ENCODE assay signal across 17 cellular contexts in genomic region chr18:12036201-12036751, GRCh38. TPM values are rescaled to one million over a fixed set of nuclear protein-coding genes. Genes with fewer than 3 reads are reported as not detected.
A peak's percentile ranks its signal among the peaks of the same experiment; 100 is the strongest.
DNase-seq lines count a peak whose midpoint lies in the region; ATAC-seq and TF ChIP-seq lines count a peak whose summit lies in the region.
"Had no signal": no experiment of that assay in that cellular context is flagged by ENCODE, and none has a peak within 500 bp of the region (broad histone marks: within the 10 kb centered on the region; RNA-seq: fewer than 3 reads in every experiment).

No MANE protein-coding gene starts in this region.

- no peaks in the 10 kb centered on the region for H3K27me3 ChIP-seq in mammary epithelial cell (ENCODE audit: insufficient read depth, low read length)
- no peaks in the 10 kb centered on the region for H3K27me3 ChIP-seq in HAP-1 (ENCODE audit: low read depth)
- no peaks in the 10 kb centered on the region for H3K27me3 ChIP-seq in upper lobe of left lung
- H3K27me3 ChIP-seq: SJCRH30 had no signal

- H3K27ac ChIP-seq in HEK293 (ENCODE audit: extremely low read depth, low read depth, low read length) (no peak overlapping the region), mammary epithelial cell (ENCODE audit: insufficient read depth, low read depth, low read length) (no peak overlapping the region), upper lobe of left lung (no peak overlapping the region)
- H3K27ac ChIP-seq: A549, SJCRH30 had no signal

- 71% methylated on average over 8 of the region's 9 CpGs for WGBS in mammary epithelial cell (ENCODE audit: low coverage, missing lambda C conversion rate)
- WGBS in upper lobe of left lung, 2 donors, result 45 to 98% methylated on average over 4 to 5 of the region's 9 CpGs

- no peak overlapping the region for H3K4me3 Mint-ChIP-seq in osteocyte (ENCODE audit: unreplicated experiment)

- DNase-seq in mammary epithelial cell, result peak; percentile 74
- peak; percentile 73 for DNase-seq in osteocyte (ENCODE audit: extremely low spot score, unreplicated experiment)
- DNase-seq in NCI-H1930 (lab: John Stamatoyannopoulos, UW), result no peak
- no peak for DNase-seq in HAP-1 (ENCODE audit: low spot score in 2 of 2)
- DNase-seq in upper lobe of left lung, result no peak
- no peak for DNase-seq in hepatic stellate cell (ENCODE audit: low spot score)
- DNase-seq: GF-D8, H9, NCI-H1417 treated with DMSO at 0.1 percent for 48 hours, NCI-H2081, NCI-H748 treated with DMSO at 0.1 percent for 48 hours, SJCRH30 had no signal

- no peak for TF ChIP-seq CTCF in HEK293 (tag by site-specific recombination; IDR thresholded peaks at IDR 0.05)
- TF ChIP-seq CTCF in mammary epithelial cell (conservative IDR thresholded peaks at IDR 0.05 in 1 of 2, IDR thresholded peaks at IDR 0.05 in 1 of 2; ENCODE audit: extremely low read depth in 1 of 2, insufficient read depth in 1 of 2, low read depth in 1 of 2, low read length in 2 of 2), result no peak
- no peak for TF ChIP-seq CTCF in osteocyte (IDR thresholded peaks at IDR 0.05)
- no peak for TF ChIP-seq CTCF in upper lobe of left lung (IDR thresholded peaks at IDR 0.05)

- no peaks in the 10 kb centered on the region for H3K9me3 Mint-ChIP-seq in osteocyte (ENCODE audit: unreplicated experiment)
- H3K9me3 Mint-ChIP-seq: H9 had no signal

- no peak overlapping the region for H3K4me2 ChIP-seq in mammary epithelial cell (ENCODE audit: insufficient read depth, low read depth, low read length)
- H3K4me2 ChIP-seq: A549 had no signal

- H3K9me3 ChIP-seq in HEK293 (ENCODE audit: control insufficient read depth, insufficient read depth, low read depth, low read length) (no peaks in the 10 kb centered on the region), mammary epithelial cell (replicated peaks; ENCODE audit: insufficient read depth, low read length) (no peaks in the 10 kb centered on the region), HAP-1 (no peaks in the 10 kb centered on the region), upper lobe of left lung (no peaks in the 10 kb centered on the region)
- H3K9me3 ChIP-seq: A549, SJCRH30 had no signal

- no peaks in the 10 kb centered on the region for H3K27me3 Mint-ChIP-seq in osteocyte (ENCODE audit: unreplicated experiment)

- intact Hi-C loops in mammary epithelial cell (cut with micrococcal nuclease), result no loop called here

- no peaks in the 10 kb centered on the region for H3K36me3 Mint-ChIP-seq in osteocyte (ENCODE audit: unreplicated experiment)

- no peaks in the 10 kb centered on the region for H4K20me1 ChIP-seq in mammary epithelial cell (ENCODE audit: insufficient read depth, low read length)

- in situ Hi-C loops in mammary epithelial cell (cut with MboI; ENCODE audit: low sequenced_read_pairs in 2 of 2), result loop anchor here (10.0 to 25.0 kb wide), 3 partner anchors 101 to 374 kb away; no protein-coding TSS in a partner anchor
- in situ Hi-C loops in HAP-1 (cut with MboI; ENCODE audit: low sequenced_read_pairs), result no loop called here

- no peaks in the 10 kb centered on the region; the same call in 1 of the 2 replicates for H3K4me1 ChIP-seq in HEK293 (ENCODE audit: control insufficient read depth, insufficient read depth, low read length)
- peaks cover 14% of the 10 kb centered on the region for H3K4me1 ChIP-seq in mammary epithelial cell (ENCODE audit: insufficient read depth, low read length)
- H3K4me1 ChIP-seq in HAP-1, result no peaks in the 10 kb centered on the region
- peaks cover 8 to 15% (median 11%) of the 10 kb centered on the region in 4 donors for H3K4me1 ChIP-seq in upper lobe of left lung
- H3K4me1 ChIP-seq: SJCRH30 had no signal

- H3K79me2 ChIP-seq in mammary epithelial cell (ENCODE audit: insufficient read depth, low read length), result no peaks in the 10 kb centered on the region

- POLR2A ChIA-PET in HEK293 (lab: Yijun Ruan, JAX), result no interaction called here

- ATAC-seq in esophagus mucosa (peak; percentile 63), upper lobe of left lung (ENCODE audit: low FRiP score in 2 of 2) (no peak)
- ATAC-seq: A549 had no signal

- CTCF ChIA-PET in HEK293 (lab: Yijun Ruan, JAX) (interaction anchor here (0.5 to 6.0 kb wide), 6 partner anchors 27 to 381 kb away, joined by 3 to 64 read pairs (median 9); no protein-coding TSS in a partner anchor), mammary epithelial cell (lab: Charles Lee; ENCODE audit: low non-redundant PET) (no interaction called here)

- no peak for TF ChIP-seq POLR2A in upper lobe of left lung (IDR thresholded peaks at IDR 0.05)

- H3K4me3 ChIP-seq in HEK293 (ENCODE audit: low read depth, low read length) (no peak overlapping the region), mammary epithelial cell (replicated peaks in 1 of 3; ENCODE audit: insufficient read depth in 1 of 3, low read depth in 2 of 3, low read length in 3 of 3) (no peak overlapping the region), HAP-1 (no peak overlapping the region), upper lobe of left lung (no peak overlapping the region)
- H3K4me3 ChIP-seq: A549, K562, SJCRH30 had no signal

- H3K36me3 ChIP-seq in HEK293 (ENCODE audit: control insufficient read depth in 2 of 2, insufficient read depth in 1 of 2, low read length in 2 of 2) (peaks cover 0 to 5% of the 10 kb centered on the region in 2 experiments; a peak in 1 of 3 replicates), mammary epithelial cell (ENCODE audit: insufficient read depth, low read length) (no peaks in the 10 kb centered on the region), HAP-1 (replicated peaks) (no peaks in the 10 kb centered on the region), upper lobe of left lung (peaks cover 0 to 16% (median 0%) of the 10 kb centered on the region in 4 donors)
- H3K36me3 ChIP-seq: SJCRH30 had no signal

- no peak overlapping the region for H2AFZ ChIP-seq in mammary epithelial cell (ENCODE audit: low read depth, low read length)

- no peak for TF ChIP-seq EP300 in upper lobe of left lung (IDR thresholded peaks at IDR 0.05)

- no peak overlapping the region for H3K27ac Mint-ChIP-seq in osteocyte (ENCODE audit: unreplicated experiment)
- H3K27ac Mint-ChIP-seq: H9 had no signal

- BruUV-seq in mammary epithelial cell (replicated peaks; lab: Mats Ljungman, UMichigan), result no TSS peak

- peaks cover 7% of the 10 kb centered on the region for H3K4me1 Mint-ChIP-seq in osteocyte (ENCODE audit: unreplicated experiment)

- dilution Hi-C loops in mammary epithelial cell (cut with HindIII; ENCODE audit: low sequenced_read_pairs), result no loop called here

- no peak overlapping the region for H3K9ac ChIP-seq in mammary epithelial cell (ENCODE audit: insufficient read depth, low read length)

TF ChIP-seq in HEK293, 187 proteins besides CTCF, POLR2A, EP300 and RAD21:
- TF ChIP-seq SCRT2 (tag by site-specific recombination; IDR thresholded peaks at IDR 0.05) (peak; percentile 59), ZNF664 (tag by site-specific recombination; IDR thresholded peaks at IDR 0.05) (peak; percentile 71; the same call in 1 of the 2 replicates), KLF7 (tag by site-specific recombination; IDR thresholded peaks at IDR 0.05; ENCODE audit: borderline replicate concordance) (no peak)

RNA-seq across cellular contexts. Expression of gene IMPA2, which starts 55.0 kb away (rescaled TPM):
- total RNA-seq in mammary epithelial cell, result 10 to 100 TPM; 16.5 to 41.8 TPM
- polyA plus RNA-seq in mammary epithelial cell, result 23.9 TPM
- polyA minus RNA-seq in mammary epithelial cell, result 33.9 TPM
- total RNA-seq in esophagus mucosa, result 140 TPM
- total RNA-seq in osteocyte, result 9.0 and 9.2 TPM in 2 replicates
- total RNA-seq in upper lobe of left lung, result 100 to 1,000 TPM in 2 of 6 donors, 10 to 100 TPM in 4; 59.3 to 111 (median 77.6) TPM

RNA-seq across cellular contexts. Expression of gene ANKRD62, which starts 57.4 kb away (rescaled TPM):
- total RNA-seq in mammary epithelial cell (not detected), esophagus mucosa (0.48 TPM), osteocyte (not detected in 2 replicates), upper lobe of left lung (1 to 10 TPM in 1 of 6 donors, under 1 TPM in 2, not detected in 3; 0.30 to 6.3 (median 0.40) TPM)
- not detected for polyA plus RNA-seq in mammary epithelial cell
- not detected for polyA minus RNA-seq in mammary epithelial cell
- total RNA-seq: H9, NCI-H460, SJCRH30 had no signal
- polyA plus RNA-seq: A549 had no signal

Comparison
In these comparisons a context has a peak if more than half of its experiments do, and no peak if none do; other contexts are left out.
1. DNase-seq: peak in mammary epithelial cell (single experiment) and osteocyte (single experiment); none in NCI-H1930 (0 of 2), HAP-1 (0 of 2), upper lobe of left lung (0 of 2) and hepatic stellate cell (single experiment).